In the genomic region with DNA sequence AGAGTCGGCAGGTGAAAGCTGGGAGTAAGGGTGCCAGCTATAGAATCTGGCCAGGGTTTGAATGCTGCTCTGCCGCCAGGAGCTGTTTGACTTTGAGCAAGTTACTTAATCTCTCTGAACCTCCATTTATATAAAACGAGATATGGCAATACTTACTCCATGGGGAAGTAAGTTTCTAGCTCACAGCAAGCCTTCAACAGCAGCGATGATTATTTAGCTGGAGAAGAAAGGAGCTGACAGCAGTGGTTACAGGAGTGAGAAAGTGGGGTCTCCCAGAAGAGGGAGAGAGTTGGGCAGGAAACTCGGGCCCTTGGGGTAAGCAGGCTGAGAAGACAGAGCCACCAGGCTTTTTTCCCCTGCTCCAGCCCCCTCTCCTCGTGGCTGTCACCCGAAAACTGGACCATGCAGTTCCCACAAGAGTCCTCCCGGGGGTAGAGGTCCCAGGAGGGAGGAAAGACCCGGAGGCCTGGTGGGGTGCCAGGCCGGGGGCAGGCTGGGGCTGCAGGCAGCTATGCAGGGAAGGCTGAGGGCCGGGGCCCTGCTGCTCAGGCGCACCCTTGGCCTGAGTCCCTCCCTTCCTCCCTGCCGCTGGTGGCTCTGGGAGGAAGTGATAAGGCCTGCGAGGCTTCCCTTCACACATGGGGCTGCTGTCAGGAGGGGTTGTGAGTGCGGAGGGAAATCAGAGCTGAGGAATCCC, we compare ENCODE assay signal across 1 cellular context.
TF ChIP-seq lines count a peak whose summit lies in the region.

No MANE protein-coding gene starts in this region.

TF ChIP-seq in K562, 482 proteins besides CTCF, POLR2A, EP300 and RAD21 (continued from another document and continues in another):
- TF ChIP-seq TAF9B (IDR thresholded peaks at IDR 0.05; ENCODE audit: partially characterized antibody), result no peak
- TF ChIP-seq, protein P1, sequence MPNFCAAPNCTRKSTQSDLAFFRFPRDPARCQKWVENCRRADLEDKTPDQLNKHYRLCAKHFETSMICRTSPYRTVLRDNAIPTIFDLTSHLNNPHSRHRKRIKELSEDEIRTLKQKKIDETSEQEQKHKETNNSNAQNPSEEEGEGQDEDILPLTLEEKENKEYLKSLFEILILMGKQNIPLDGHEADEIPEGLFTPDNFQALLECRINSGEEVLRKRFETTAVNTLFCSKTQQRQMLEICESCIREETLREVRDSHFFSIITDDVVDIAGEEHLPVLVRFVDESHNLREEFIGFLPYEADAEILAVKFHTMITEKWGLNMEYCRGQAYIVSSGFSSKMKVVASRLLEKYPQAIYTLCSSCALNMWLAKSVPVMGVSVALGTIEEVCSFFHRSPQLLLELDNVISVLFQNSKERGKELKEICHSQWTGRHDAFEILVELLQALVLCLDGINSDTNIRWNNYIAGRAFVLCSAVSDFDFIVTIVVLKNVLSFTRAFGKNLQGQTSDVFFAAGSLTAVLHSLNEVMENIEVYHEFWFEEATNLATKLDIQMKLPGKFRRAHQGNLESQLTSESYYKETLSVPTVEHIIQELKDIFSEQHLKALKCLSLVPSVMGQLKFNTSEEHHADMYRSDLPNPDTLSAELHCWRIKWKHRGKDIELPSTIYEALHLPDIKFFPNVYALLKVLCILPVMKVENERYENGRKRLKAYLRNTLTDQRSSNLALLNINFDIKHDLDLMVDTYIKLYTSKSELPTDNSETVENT (CRISPR knock-in tag; IDR thresholded peaks at IDR 0.05), result no peak
- TF ChIP-seq, protein P2, sequence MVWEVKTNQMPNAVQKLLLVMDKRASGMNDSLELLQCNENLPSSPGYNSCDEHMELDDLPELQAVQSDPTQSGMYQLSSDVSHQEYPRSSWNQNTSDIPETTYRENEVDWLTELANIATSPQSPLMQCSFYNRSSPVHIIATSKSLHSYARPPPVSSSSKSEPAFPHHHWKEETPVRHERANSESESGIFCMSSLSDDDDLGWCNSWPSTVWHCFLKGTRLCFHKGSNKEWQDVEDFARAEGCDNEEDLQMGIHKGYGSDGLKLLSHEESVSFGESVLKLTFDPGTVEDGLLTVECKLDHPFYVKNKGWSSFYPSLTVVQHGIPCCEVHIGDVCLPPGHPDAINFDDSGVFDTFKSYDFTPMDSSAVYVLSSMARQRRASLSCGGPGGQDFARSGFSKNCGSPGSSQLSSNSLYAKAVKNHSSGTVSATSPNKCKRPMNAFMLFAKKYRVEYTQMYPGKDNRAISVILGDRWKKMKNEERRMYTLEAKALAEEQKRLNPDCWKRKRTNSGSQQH (CRISPR knock-in tag; IDR thresholded peaks at IDR 0.05), result no peak
- TF ChIP-seq, protein P3, sequence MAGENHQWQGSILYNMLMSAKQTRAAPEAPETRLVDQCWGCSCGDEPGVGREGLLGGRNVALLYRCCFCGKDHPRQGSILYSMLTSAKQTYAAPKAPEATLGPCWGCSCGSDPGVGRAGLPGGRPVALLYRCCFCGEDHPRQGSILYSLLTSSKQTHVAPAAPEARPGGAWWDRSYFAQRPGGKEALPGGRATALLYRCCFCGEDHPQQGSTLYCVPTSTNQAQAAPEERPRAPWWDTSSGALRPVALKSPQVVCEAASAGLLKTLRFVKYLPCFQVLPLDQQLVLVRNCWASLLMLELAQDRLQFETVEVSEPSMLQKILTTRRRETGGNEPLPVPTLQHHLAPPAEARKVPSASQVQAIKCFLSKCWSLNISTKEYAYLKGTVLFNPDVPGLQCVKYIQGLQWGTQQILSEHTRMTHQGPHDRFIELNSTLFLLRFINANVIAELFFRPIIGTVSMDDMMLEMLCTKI (IDR thresholded peaks at IDR 0.05; ENCODE audit: partially characterized antibody), result no peak
- TF ChIP-seq TRIM28 (IDR thresholded peaks at IDR 0.05), result no peak; the same call in 1 of the 2 replicates
- TF ChIP-seq, protein P4, sequence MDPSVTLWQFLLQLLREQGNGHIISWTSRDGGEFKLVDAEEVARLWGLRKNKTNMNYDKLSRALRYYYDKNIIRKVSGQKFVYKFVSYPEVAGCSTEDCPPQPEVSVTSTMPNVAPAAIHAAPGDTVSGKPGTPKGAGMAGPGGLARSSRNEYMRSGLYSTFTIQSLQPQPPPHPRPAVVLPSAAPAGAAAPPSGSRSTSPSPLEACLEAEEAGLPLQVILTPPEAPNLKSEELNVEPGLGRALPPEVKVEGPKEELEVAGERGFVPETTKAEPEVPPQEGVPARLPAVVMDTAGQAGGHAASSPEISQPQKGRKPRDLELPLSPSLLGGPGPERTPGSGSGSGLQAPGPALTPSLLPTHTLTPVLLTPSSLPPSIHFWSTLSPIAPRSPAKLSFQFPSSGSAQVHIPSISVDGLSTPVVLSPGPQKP (CRISPR knock-in tag; IDR thresholded peaks at IDR 0.05), result no peak
- TF ChIP-seq CEBPG (CRISPR knock-in tag; IDR thresholded peaks at IDR 0.05), result no peak
- no peak for TF ChIP-seq CEBPG (tag; conservative IDR thresholded peaks at IDR 0.05 in 1 of 2, IDR thresholded peaks at IDR 0.05 in 1 of 2)
- TF ChIP-seq PHTF2 (CRISPR knock-in tag; IDR thresholded peaks at IDR 0.05), result no peak
- peak; percentile 78 for TF ChIP-seq MYNN (IDR thresholded peaks at IDR 0.05)
- no peak for TF ChIP-seq MYNN (CRISPR knock-in tag; IDR thresholded peaks at IDR 0.05)
- TF ChIP-seq SREBF2 (CRISPR knock-in tag; IDR thresholded peaks at IDR 0.05), result no peak
- TF ChIP-seq, protein P5, sequence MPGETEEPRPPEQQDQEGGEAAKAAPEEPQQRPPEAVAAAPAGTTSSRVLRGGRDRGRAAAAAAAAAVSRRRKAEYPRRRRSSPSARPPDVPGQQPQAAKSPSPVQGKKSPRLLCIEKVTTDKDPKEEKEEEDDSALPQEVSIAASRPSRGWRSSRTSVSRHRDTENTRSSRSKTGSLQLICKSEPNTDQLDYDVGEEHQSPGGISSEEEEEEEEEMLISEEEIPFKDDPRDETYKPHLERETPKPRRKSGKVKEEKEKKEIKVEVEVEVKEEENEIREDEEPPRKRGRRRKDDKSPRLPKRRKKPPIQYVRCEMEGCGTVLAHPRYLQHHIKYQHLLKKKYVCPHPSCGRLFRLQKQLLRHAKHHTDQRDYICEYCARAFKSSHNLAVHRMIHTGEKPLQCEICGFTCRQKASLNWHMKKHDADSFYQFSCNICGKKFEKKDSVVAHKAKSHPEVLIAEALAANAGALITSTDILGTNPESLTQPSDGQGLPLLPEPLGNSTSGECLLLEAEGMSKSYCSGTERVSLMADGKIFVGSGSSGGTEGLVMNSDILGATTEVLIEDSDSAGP (CRISPR knock-in tag; IDR thresholded peaks at IDR 0.05), result no peak
- TF ChIP-seq RBM15 (IDR thresholded peaks at IDR 0.05; ENCODE audit: insufficient read depth, low read length), result no peak
- TF ChIP-seq CREM (IDR thresholded peaks at IDR 0.05; ENCODE audit: low read depth), result peak; percentile 81
- peak; percentile 89; the same call in 1 of the 2 replicates for TF ChIP-seq XRCC5 (IDR thresholded peaks at IDR 0.05; ENCODE audit: low read depth, low read length)
- no peak for TF ChIP-seq CHCHD3 (CRISPR knock-in tag; IDR thresholded peaks at IDR 0.05)
- peak; percentile 51; the same call in 1 of the 2 replicates for TF ChIP-seq CBX5 (IDR thresholded peaks at IDR 0.05; ENCODE audit: borderline replicate concordance, low read depth)
- TF ChIP-seq, protein P6, sequence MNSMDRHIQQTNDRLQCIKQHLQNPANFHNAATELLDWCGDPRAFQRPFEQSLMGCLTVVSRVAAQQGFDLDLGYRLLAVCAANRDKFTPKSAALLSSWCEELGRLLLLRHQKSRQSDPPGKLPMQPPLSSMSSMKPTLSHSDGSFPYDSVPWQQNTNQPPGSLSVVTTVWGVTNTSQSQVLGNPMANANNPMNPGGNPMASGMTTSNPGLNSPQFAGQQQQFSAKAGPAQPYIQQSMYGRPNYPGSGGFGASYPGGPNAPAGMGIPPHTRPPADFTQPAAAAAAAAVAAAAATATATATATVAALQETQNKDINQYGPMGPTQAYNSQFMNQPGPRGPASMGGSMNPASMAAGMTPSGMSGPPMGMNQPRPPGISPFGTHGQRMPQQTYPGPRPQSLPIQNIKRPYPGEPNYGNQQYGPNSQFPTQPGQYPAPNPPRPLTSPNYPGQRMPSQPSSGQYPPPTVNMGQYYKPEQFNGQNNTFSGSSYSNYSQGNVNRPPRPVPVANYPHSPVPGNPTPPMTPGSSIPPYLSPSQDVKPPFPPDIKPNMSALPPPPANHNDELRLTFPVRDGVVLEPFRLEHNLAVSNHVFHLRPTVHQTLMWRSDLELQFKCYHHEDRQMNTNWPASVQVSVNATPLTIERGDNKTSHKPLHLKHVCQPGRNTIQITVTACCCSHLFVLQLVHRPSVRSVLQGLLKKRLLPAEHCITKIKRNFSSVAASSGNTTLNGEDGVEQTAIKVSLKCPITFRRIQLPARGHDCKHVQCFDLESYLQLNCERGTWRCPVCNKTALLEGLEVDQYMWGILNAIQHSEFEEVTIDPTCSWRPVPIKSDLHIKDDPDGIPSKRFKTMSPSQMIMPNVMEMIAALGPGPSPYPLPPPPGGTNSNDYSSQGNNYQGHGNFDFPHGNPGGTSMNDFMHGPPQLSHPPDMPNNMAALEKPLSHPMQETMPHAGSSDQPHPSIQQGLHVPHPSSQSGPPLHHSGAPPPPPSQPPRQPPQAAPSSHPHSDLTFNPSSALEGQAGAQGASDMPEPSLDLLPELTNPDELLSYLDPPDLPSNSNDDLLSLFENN (IDR thresholded peaks at IDR 0.05; ENCODE audit: low read depth in 2 of 2, low read length in 2 of 2), result peak in 1 of 2 experiments; percentile 82; a peak in 2 of 4 replicates
- no peak for TF ChIP-seq SREBF1 (IDR thresholded peaks at IDR 0.05; ENCODE audit: borderline replicate concordance, low read depth, low read length)
- TF ChIP-seq KHSRP (IDR thresholded peaks at IDR 0.05), result no peak; the same call in 1 of the 2 replicates
- no peak for TF ChIP-seq ZNF586 (CRISPR knock-in tag; conservative IDR thresholded peaks at IDR 0.05)
- TF ChIP-seq, protein P7, sequence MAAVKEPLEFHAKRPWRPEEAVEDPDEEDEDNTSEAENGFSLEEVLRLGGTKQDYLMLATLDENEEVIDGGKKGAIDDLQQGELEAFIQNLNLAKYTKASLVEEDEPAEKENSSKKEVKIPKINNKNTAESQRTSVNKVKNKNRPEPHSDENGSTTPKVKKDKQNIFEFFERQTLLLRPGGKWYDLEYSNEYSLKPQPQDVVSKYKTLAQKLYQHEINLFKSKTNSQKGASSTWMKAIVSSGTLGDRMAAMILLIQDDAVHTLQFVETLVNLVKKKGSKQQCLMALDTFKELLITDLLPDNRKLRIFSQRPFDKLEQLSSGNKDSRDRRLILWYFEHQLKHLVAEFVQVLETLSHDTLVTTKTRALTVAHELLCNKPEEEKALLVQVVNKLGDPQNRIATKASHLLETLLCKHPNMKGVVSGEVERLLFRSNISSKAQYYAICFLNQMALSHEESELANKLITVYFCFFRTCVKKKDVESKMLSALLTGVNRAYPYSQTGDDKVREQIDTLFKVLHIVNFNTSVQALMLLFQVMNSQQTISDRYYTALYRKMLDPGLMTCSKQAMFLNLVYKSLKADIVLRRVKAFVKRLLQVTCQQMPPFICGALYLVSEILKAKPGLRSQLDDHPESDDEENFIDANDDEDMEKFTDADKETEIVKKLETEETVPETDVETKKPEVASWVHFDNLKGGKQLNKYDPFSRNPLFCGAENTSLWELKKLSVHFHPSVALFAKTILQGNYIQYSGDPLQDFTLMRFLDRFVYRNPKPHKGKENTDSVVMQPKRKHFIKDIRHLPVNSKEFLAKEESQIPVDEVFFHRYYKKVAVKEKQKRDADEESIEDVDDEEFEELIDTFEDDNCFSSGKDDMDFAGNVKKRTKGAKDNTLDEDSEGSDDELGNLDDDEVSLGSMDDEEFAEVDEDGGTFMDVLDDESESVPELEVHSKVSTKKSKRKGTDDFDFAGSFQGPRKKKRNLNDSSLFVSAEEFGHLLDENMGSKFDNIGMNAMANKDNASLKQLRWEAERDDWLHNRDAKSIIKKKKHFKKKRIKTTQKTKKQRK (IDR thresholded peaks at IDR 0.05; ENCODE audit: borderline replicate concordance, low read depth, low read length), result no peak
- TF ChIP-seq NR2C2 (CRISPR knock-in tag; IDR thresholded peaks at IDR 0.05), result 0 out of 2 replicates have a peak, but pooled peaks have one; percentile 17
- TF ChIP-seq NR2C2 (tag; IDR thresholded peaks at IDR 0.05), result peak; percentile 65
- no peak for TF ChIP-seq BMI1 (IDR thresholded peaks at IDR 0.05; ENCODE audit: low read length)
- TF ChIP-seq SMAD3 (CRISPR knock-in tag; conservative IDR thresholded peaks at IDR 0.05), result peak; percentile 82
- TF ChIP-seq POLR2AphosphoS2 (IDR thresholded peaks at IDR 0.05; ENCODE audit: low read length), result no peak
- TF ChIP-seq TARDBP (IDR thresholded peaks at IDR 0.05), result peak; percentile 97
- no peak for TF ChIP-seq ZNF57 (CRISPR knock-in tag; IDR thresholded peaks at IDR 0.05)
- TF ChIP-seq HDAC1 (IDR thresholded peaks at IDR 0.05), result peak in 1 of 2 experiments; percentile 100; a peak in 3 of 4 replicates
- TF ChIP-seq, protein P8, sequence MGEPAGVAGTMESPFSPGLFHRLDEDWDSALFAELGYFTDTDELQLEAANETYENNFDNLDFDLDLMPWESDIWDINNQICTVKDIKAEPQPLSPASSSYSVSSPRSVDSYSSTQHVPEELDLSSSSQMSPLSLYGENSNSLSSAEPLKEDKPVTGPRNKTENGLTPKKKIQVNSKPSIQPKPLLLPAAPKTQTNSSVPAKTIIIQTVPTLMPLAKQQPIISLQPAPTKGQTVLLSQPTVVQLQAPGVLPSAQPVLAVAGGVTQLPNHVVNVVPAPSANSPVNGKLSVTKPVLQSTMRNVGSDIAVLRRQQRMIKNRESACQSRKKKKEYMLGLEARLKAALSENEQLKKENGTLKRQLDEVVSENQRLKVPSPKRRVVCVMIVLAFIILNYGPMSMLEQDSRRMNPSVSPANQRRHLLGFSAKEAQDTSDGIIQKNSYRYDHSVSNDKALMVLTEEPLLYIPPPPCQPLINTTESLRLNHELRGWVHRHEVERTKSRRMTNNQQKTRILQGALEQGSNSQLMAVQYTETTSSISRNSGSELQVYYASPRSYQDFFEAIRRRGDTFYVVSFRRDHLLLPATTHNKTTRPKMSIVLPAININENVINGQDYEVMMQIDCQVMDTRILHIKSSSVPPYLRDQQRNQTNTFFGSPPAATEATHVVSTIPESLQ (CRISPR knock-in tag; IDR thresholded peaks at IDR 0.05), result no peak; the same call in none of the 2 replicates
- TF ChIP-seq ILF3 (IDR thresholded peaks at IDR 0.05; ENCODE audit: borderline replicate concordance), result no peak
- no peak for TF ChIP-seq SP2 (IDR thresholded peaks at IDR 0.05; ENCODE audit: extremely low read depth, low read depth, low read length, poor library complexity, severe bottlenecking)
- TF ChIP-seq, protein P9, sequence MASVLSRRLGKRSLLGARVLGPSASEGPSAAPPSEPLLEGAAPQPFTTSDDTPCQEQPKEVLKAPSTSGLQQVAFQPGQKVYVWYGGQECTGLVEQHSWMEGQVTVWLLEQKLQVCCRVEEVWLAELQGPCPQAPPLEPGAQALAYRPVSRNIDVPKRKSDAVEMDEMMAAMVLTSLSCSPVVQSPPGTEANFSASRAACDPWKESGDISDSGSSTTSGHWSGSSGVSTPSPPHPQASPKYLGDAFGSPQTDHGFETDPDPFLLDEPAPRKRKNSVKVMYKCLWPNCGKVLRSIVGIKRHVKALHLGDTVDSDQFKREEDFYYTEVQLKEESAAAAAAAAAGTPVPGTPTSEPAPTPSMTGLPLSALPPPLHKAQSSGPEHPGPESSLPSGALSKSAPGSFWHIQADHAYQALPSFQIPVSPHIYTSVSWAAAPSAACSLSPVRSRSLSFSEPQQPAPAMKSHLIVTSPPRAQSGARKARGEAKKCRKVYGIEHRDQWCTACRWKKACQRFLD (CRISPR knock-in tag; IDR thresholded peaks at IDR 0.05), result peak; percentile 96
- no peak for TF ChIP-seq ZNF699 (CRISPR knock-in tag; IDR thresholded peaks at IDR 0.05; ENCODE audit: insufficient replicate concordance)
- no peak for TF ChIP-seq TCFL5 (CRISPR knock-in tag; conservative IDR thresholded peaks at IDR 0.05)
- no peak for TF ChIP-seq ZNF41 (CRISPR knock-in tag; conservative IDR thresholded peaks at IDR 0.05)
- peak; percentile 96 for TF ChIP-seq TCF3 (CRISPR knock-in tag; IDR thresholded peaks at IDR 0.05)
- no peak for TF ChIP-seq HNRNPH1 (optimal IDR thresholded peaks at IDR 0.05; ENCODE audit: low read depth, low read length)
- peak; percentile 73; the same call in 1 of the 2 replicates for TF ChIP-seq PHF8 (IDR thresholded peaks at IDR 0.05; ENCODE audit: borderline replicate concordance, low read length)
